In genomic region chr5:68086857-68087256, GRCh38 we compare ENCODE assay signal across 11 cellular contexts.
A peak's percentile ranks its signal among the peaks of the same experiment; 100 is the strongest.
DNase-seq lines count a peak whose midpoint lies in the region; ATAC-seq lines count a peak whose summit lies in the region.
"Had no signal": no experiment of that assay in that cellular context is flagged by ENCODE, and none has a peak within 500 bp of the region (broad histone marks: within the 10 kb centered on the region; RNA-seq: fewer than 3 reads in every experiment).

No MANE protein-coding gene starts in this region.

- peak overlapping the region in 12 of 21 experiments; percentile 17 to 73 (median 42) for H3K27ac ChIP-seq in skin epidermis

- H3K4me3 ChIP-seq in skin epidermis: no peak overlapping the region

- ATAC-seq in GM18858 (IDR thresholded peaks at IDR 0.05; ENCODE audit: unreplicated experiment) (no peak), GM19397 (IDR thresholded peaks at IDR 0.05; ENCODE audit: unreplicated experiment) (no peak)
- ATAC-seq: activated naive CD4-positive, alpha-beta T cell treated with anti-CD3 and anti-CD28 coated beads, Interleukin-2, amount 50 U/mL, for 72 hours had no signal

- DNase-seq in GM04503 (ENCODE audit: low read depth): peak; percentile 79
- peak; percentile 62 for DNase-seq in cerebellar cortex (ENCODE audit: low spot score)
- DNase-seq in inferior parietal cortex (ENCODE audit: extremely low spot score): peak; percentile 75
- no peak for DNase-seq in NCI-H345 (lab: John Stamatoyannopoulos, UW)
- DNase-seq in NCI-H1436 (lab: John Stamatoyannopoulos, UW): no peak
- DNase-seq: activated CD4-positive, alpha-beta T cell treated with anti-CD3 and anti-CD28 coated beads, Interleukin-2, amount 10 ng/mL, durations not matched to agents 7 days and 5 days; NCI-H1930 had no signal

Comparison
In these comparisons a context has a peak if more than half of its experiments do, and no peak if none do; other contexts are left out.
1. DNase-seq: peak in GM04503 (single experiment), cerebellar cortex (single experiment) and inferior parietal cortex (single experiment); none in NCI-H345 (single experiment) and NCI-H1436 (single experiment).